In the genomic region with DNA sequence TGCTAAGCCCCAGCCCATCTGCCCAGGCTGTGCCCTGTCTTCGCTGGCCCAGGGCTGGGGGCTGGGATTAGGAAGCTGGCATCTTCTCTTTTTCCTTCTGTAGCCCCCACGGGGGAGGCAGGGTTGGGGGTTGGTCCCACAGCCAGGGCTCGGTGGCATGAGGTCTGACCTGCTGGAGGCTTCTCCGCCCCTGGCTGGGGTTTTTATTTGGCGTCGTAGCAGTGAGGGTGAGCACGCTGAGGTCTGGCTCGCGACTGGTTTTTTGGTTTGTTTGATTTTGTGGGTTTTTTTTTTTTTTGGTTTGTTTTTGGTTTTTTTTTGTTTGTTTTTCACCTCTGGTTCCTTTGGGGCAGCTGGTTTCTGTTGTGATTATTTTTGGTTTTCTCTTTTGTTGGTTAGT, we compare ENCODE assay signal across 1 cellular context.
TF ChIP-seq lines count a peak whose summit lies in the region.

No MANE protein-coding gene starts in this region.

TF ChIP-seq in HepG2, 621 proteins besides CTCF, POLR2A, EP300 and RAD21:
- TF ChIP-seq, protein P1, sequence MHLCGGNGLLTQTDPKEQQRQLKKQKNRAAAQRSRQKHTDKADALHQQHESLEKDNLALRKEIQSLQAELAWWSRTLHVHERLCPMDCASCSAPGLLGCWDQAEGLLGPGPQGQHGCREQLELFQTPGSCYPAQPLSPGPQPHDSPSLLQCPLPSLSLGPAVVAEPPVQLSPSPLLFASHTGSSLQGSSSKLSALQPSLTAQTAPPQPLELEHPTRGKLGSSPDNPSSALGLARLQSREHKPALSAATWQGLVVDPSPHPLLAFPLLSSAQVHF (CRISPR knock-in tag; IDR thresholded peaks at IDR 0.05): no peak
- TF ChIP-seq, protein P2, sequence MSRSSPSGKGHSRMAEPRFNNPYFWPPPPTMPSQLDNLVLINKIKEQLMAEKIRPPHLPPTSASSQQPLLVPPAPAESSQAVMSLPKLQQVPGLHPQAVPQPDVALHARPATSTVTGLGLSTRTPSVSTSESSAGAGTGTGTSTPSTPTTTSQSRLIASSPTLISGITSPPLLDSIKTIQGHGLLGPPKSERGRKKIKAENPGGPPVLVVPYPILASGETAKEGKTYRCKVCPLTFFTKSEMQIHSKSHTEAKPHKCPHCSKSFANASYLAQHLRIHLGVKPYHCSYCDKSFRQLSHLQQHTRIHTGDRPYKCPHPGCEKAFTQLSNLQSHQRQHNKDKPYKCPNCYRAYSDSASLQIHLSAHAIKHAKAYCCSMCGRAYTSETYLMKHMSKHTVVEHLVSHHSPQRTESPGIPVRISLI (CRISPR knock-in tag; IDR thresholded peaks at IDR 0.05; ENCODE audit: borderline replicate concordance): no peak
- no peak for TF ChIP-seq PAF1 (CRISPR knock-in tag; IDR thresholded peaks at IDR 0.05)
- no peak for TF ChIP-seq ELF1 (CRISPR knock-in tag; IDR thresholded peaks at IDR 0.05)
- TF ChIP-seq NFRKB (IDR thresholded peaks at IDR 0.05): no peak
- no peak for TF ChIP-seq NR3C1 (CRISPR knock-in tag; IDR thresholded peaks at IDR 0.05)
- TF ChIP-seq, protein P3, sequence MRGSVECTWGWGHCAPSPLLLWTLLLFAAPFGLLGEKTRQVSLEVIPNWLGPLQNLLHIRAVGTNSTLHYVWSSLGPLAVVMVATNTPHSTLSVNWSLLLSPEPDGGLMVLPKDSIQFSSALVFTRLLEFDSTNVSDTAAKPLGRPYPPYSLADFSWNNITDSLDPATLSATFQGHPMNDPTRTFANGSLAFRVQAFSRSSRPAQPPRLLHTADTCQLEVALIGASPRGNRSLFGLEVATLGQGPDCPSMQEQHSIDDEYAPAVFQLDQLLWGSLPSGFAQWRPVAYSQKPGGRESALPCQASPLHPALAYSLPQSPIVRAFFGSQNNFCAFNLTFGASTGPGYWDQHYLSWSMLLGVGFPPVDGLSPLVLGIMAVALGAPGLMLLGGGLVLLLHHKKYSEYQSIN (CRISPR knock-in tag; IDR thresholded peaks at IDR 0.05; ENCODE audit: borderline replicate concordance): no peak
- TF ChIP-seq, protein P4, sequence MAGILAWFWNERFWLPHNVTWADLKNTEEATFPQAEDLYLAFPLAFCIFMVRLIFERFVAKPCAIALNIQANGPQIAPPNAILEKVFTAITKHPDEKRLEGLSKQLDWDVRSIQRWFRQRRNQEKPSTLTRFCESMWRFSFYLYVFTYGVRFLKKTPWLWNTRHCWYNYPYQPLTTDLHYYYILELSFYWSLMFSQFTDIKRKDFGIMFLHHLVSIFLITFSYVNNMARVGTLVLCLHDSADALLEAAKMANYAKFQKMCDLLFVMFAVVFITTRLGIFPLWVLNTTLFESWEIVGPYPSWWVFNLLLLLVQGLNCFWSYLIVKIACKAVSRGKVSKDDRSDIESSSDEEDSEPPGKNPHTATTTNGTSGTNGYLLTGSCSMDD (CRISPR knock-in tag; IDR thresholded peaks at IDR 0.05): no peak
- TF ChIP-seq EED (CRISPR knock-in tag; IDR thresholded peaks at IDR 0.05): no peak
- TF ChIP-seq ZNF3 (CRISPR knock-in tag; IDR thresholded peaks at IDR 0.05): no peak
- TF ChIP-seq, protein P5, sequence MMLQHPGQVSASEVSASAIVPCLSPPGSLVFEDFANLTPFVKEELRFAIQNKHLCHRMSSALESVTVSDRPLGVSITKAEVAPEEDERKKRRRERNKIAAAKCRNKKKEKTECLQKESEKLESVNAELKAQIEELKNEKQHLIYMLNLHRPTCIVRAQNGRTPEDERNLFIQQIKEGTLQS (CRISPR knock-in tag; IDR thresholded peaks at IDR 0.05): no peak
- TF ChIP-seq TMF1 (CRISPR knock-in tag; IDR thresholded peaks at IDR 0.05; ENCODE audit: low read depth): no peak
- no peak for TF ChIP-seq ZNF34 (CRISPR knock-in tag; IDR thresholded peaks at IDR 0.05; ENCODE audit: borderline replicate concordance)
- no peak for TF ChIP-seq ZFP37 (CRISPR knock-in tag; IDR thresholded peaks at IDR 0.05; ENCODE audit: borderline replicate concordance)
- no peak for TF ChIP-seq CREB1 (IDR thresholded peaks at IDR 0.05)
- TF ChIP-seq CREB1 (CRISPR knock-in tag; IDR thresholded peaks at IDR 0.05): no peak
- TF ChIP-seq, protein P6, sequence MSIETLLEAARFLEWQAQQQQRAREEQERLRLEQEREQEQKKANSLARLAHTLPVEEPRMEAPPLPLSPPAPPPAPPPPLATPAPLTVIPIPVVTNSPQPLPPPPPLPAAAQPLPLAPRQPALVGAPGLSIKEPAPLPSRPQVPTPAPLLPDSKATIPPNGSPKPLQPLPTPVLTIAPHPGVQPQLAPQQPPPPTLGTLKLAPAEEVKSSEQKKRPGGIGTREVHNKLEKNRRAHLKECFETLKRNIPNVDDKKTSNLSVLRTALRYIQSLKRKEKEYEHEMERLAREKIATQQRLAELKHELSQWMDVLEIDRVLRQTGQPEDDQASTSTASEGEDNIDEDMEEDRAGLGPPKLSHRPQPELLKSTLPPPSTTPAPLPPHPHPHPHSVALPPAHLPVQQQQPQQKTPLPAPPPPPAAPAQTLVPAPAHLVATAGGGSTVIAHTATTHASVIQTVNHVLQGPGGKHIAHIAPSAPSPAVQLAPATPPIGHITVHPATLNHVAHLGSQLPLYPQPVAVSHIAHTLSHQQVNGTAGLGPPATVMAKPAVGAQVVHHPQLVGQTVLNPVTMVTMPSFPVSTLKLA (IDR thresholded peaks at IDR 0.05): no peak
- no peak for TF ChIP-seq ZFP82 (CRISPR knock-in tag; IDR thresholded peaks at IDR 0.05; ENCODE audit: borderline replicate concordance)
- TF ChIP-seq GLI4 (CRISPR knock-in tag; IDR thresholded peaks at IDR 0.05; ENCODE audit: borderline replicate concordance): no peak
TF ChIP-seq in HepG2: peak in this region for 0.
